ENCODE assay signal across 2 cellular contexts in genomic region chr9:72497476-72498065, GRCh38.
TF ChIP-seq lines count a peak whose summit lies in the region.

No MANE protein-coding gene starts in this region.

TF ChIP-seq in GM23338, 12 proteins besides CTCF, POLR2A, EP300 and RAD21 (continued from another document):
- TF ChIP-seq ZNF462 (CRISPR knock-in tag; IDR thresholded peaks at IDR 0.05) (no peak), ZNF114 (CRISPR knock-in tag; IDR thresholded peaks at IDR 0.05) (no peak), POLR2AphosphoS5 (IDR thresholded peaks at IDR 0.05; ENCODE audit: low read depth) (no peak), REST (IDR thresholded peaks at IDR 0.05; ENCODE audit: unreplicated experiment) (no peak), STAT1 (IDR thresholded peaks at IDR 0.05; ENCODE audit: unreplicated experiment) (no peak), NANOG (IDR thresholded peaks at IDR 0.05; ENCODE audit: borderline replicate concordance) (no peak), ZNF331 (CRISPR knock-in tag; IDR thresholded peaks at IDR 0.05; ENCODE audit: low read depth) (no peak)

TF ChIP-seq in SK-N-SH treated with all-trans-retinoic acid at 6 μM for 48 hours, 23 proteins besides CTCF, POLR2A, EP300 and RAD21 (continued from another document):
- TF ChIP-seq TSHZ2 (CRISPR knock-in tag; IDR thresholded peaks at IDR 0.05) (no peak), ZNF565 (CRISPR knock-in tag; conservative IDR thresholded peaks at IDR 0.05; ENCODE audit: low read depth) (no peak), POU6F1 (CRISPR knock-in tag; IDR thresholded peaks at IDR 0.05; ENCODE audit: borderline replicate concordance, low read depth) (no peak), ZNF70 (CRISPR knock-in tag; IDR thresholded peaks at IDR 0.05) (no peak), ISL1 (CRISPR knock-in tag; IDR thresholded peaks at IDR 0.05) (no peak), ARNTL (CRISPR knock-in tag; IDR thresholded peaks at IDR 0.05; ENCODE audit: borderline replicate concordance, low read depth) (no peak), GLIS3 (CRISPR knock-in tag; IDR thresholded peaks at IDR 0.05) (no peak), ESRRG (CRISPR knock-in tag; IDR thresholded peaks at IDR 0.05) (no peak), ZFP30 (CRISPR knock-in tag; IDR thresholded peaks at IDR 0.05) (no peak), CSRNP3 (CRISPR knock-in tag; IDR thresholded peaks at IDR 0.05) (no peak), ZNF8 (CRISPR knock-in tag; IDR thresholded peaks at IDR 0.05) (no peak), PPARA (CRISPR knock-in tag; IDR thresholded peaks at IDR 0.05; ENCODE audit: borderline replicate concordance) (no peak), ZC3H10 (CRISPR knock-in tag; IDR thresholded peaks at IDR 0.05) (no peak)
